In the genomic region with DNA sequence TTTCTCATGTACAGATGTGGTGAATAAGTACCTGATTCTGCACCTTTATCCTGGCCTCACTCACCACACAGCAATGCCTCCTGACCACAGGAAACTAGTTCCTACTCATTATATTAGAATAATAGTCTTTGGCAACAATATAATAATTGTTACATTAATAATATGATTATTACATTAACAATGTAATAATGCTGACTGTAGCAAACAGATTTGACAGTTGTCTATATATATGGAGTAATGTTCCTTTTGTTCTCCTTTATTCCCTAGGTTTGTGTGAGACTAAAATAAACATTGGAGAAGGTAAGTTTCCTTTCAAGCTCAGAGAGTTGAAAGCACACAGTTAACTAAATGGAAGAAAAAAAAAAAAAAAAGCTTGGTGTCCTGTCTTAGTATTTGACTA, we compare ENCODE assay signal across 27 cellular contexts. TPM values are rescaled to one million over a fixed set of nuclear protein-coding genes. Genes with fewer than 3 reads are reported as not detected.
DNase-seq lines count a peak whose midpoint lies in the region; ATAC-seq, FAIRE-seq and TF ChIP-seq lines count a peak whose summit lies in the region.
"Had no signal": no experiment of that assay in that cellular context is flagged by ENCODE, and none has a peak within 500 bp of the region (broad histone marks: within the 10 kb centered on the region; RNA-seq: fewer than 3 reads in every experiment).

No MANE protein-coding gene starts in this region.

- H2BK5ac ChIP-seq in neuronal stem cell (ENCODE audit: low read length): no peak overlapping the region

- H3K79me1 ChIP-seq in neuronal stem cell (ENCODE audit: low read depth, low read length): no peaks in the 10 kb centered on the region

- no peaks in the 10 kb centered on the region for H3K9me3 ChIP-seq in HepG2 (ENCODE audit: low read length)
- H3K9me3 ChIP-seq in right lobe of liver: no peaks in the 10 kb centered on the region
- H3K9me3 ChIP-seq in GM12878 (replicated peaks; ENCODE audit: control insufficient read depth, insufficient read depth, low read length): no peaks in the 10 kb centered on the region
- no peaks in the 10 kb centered on the region for H3K9me3 ChIP-seq in neuronal stem cell (replicated peaks in 1 of 2; ENCODE audit: control insufficient read depth in 2 of 2, insufficient read depth in 1 of 2, low read depth in 1 of 2, low read length in 2 of 2)
- H3K9me3 ChIP-seq: BE2C; BLaER1 treated with 17β-estradiol and CSF1 and Interleukin-3, amounts not matched to agents 10 nM and 100 nM had no signal

- no peak overlapping the region for H2AFZ ChIP-seq in HepG2 (ENCODE audit: low read length)
- H2AFZ ChIP-seq in GM12878 (ENCODE audit: control insufficient read depth, low read depth, low read length): no peak overlapping the region
- no peak overlapping the region for H2AFZ ChIP-seq in neuronal stem cell (ENCODE audit: low read length)
- H2AFZ ChIP-seq: GM23248 had no signal

- H3K27me3 ChIP-seq in HepG2 (ENCODE audit: control insufficient read depth in 1 of 2, insufficient read depth in 2 of 2, low read length in 2 of 2) (no peaks in the 10 kb centered on the region), right lobe of liver (no peaks in the 10 kb centered on the region), GM12878 (replicated peaks in 1 of 2; ENCODE audit: control insufficient read depth in 2 of 2, insufficient read depth in 2 of 2, low read length in 1 of 2) (no peaks in the 10 kb centered on the region), foreskin keratinocyte (no peaks in the 10 kb centered on the region), neuronal stem cell (ENCODE audit: control insufficient read depth in 3 of 3, insufficient read depth in 3 of 3, low read depth in 1 of 3, low read length in 3 of 3) (no peaks in the 10 kb centered on the region)
- H3K27me3 ChIP-seq: BE2C; BLaER1 treated with 17β-estradiol and CSF1 and Interleukin-3, amounts not matched to agents 10 nM and 100 nM had no signal

- H3K27ac ChIP-seq in HepG2 (ENCODE audit: extremely low read length, insufficient read depth, low read length) (no peak overlapping the region), right lobe of liver (no peak overlapping the region), GM12878 (ENCODE audit: control insufficient read depth, insufficient read depth) (no peak overlapping the region), foreskin keratinocyte (no peak overlapping the region), neuronal stem cell (replicated peaks; ENCODE audit: low read length) (no peak overlapping the region)
- H3K27ac ChIP-seq: 22Rv1; BLaER1 treated with 17β-estradiol and CSF1 and Interleukin-3, amounts not matched to agents 10 nM and 100 nM; GM23248 had no signal

- no peak overlapping the region for H4K91ac ChIP-seq in neuronal stem cell (ENCODE audit: low read depth, low read length, poor library complexity)

- in situ Hi-C loops in HepG2 (cut with HindIII; ENCODE audit: extremely low pct_ligation_motif_present, low pct_unique_long_range_greater_than_20kb): no loop called here
- in situ Hi-C loops in GM12878 (cut with MboI): no loop called here

- H3K4me1 ChIP-seq in HepG2 (ENCODE audit: insufficient read depth, low read length) (no peaks in the 10 kb centered on the region), right lobe of liver (no peaks in the 10 kb centered on the region), GM12878 (ENCODE audit: control insufficient read depth, insufficient read depth, low read length) (no peaks in the 10 kb centered on the region), foreskin keratinocyte (no peaks in the 10 kb centered on the region), neuronal stem cell (ENCODE audit: control insufficient read depth in 2 of 2, insufficient read depth in 1 of 2, low read depth in 1 of 2, low read length in 2 of 2) (peaks cover 0 to 1% of the 10 kb centered on the region in 2 donors)
- H3K4me1 ChIP-seq: BE2C; BLaER1 treated with 17β-estradiol and CSF1 and Interleukin-3, amounts not matched to agents 10 nM and 100 nM had no signal

- TF ChIP-seq CTCF in HepG2 (CRISPR knock-in tag; IDR thresholded peaks at IDR 0.05) (no peak), right lobe of liver (IDR thresholded peaks at IDR 0.05) (no peak), GM12878 (IDR thresholded peaks at IDR 0.05 in 2 of 3, conservative IDR thresholded peaks at IDR 0.05 in 1 of 3; ENCODE audit: control insufficient read depth in 2 of 3, extremely low read depth in 1 of 3, insufficient read depth in 1 of 3, low read depth in 3 of 3, low read length in 3 of 3) (no peak), foreskin keratinocyte (conservative IDR thresholded peaks at IDR 0.05) (no peak)

- BruUV-seq in HepG2 (replicated peaks; lab: Mats Ljungman, UMichigan) (no TSS peak), GM12878 (replicated peaks; lab: Mats Ljungman, UMichigan) (no TSS peak)

- no peak for TF ChIP-seq EP300 in HepG2 (IDR thresholded peaks at IDR 0.05; ENCODE audit: low read depth in 2 of 2, low read length in 2 of 2)
- no peak for TF ChIP-seq EP300 in HepG2 (CRISPR knock-in tag; IDR thresholded peaks at IDR 0.05; ENCODE audit: borderline replicate concordance)
- no peak for TF ChIP-seq EP300 in GM12878 (IDR thresholded peaks at IDR 0.05; ENCODE audit: borderline replicate concordance in 1 of 2, control insufficient read depth in 1 of 2, low read depth in 2 of 2, low read length in 2 of 2)

- CTCF ChIA-PET in HepG2 (lab: Yijun Ruan, JAX; ENCODE audit: low intra/inter-chr PET ratio, low total read pairs): no interaction called here
- CTCF ChIA-PET in GM12878 (lab: Yijun Ruan, JAX): no interaction called here

- intact Hi-C loops in HepG2 (cut with micrococcal nuclease; ENCODE audit: unreplicated experiment) (no loop called here), right lobe of liver (cut with DNase I) (no loop called here), GM12878 (cut with micrococcal nuclease; ENCODE audit: unreplicated experiment) (no loop called here)

- H4K8ac ChIP-seq in neuronal stem cell (ENCODE audit: low read depth, low read length): no peak overlapping the region

- no peak for TF ChIP-seq RAD21 in HepG2 (CRISPR knock-in tag; IDR thresholded peaks at IDR 0.05)
- no peak for TF ChIP-seq RAD21 in GM12878 (IDR thresholded peaks at IDR 0.05; ENCODE audit: insufficient read depth, low read depth, low read length)

- H3K36me3 ChIP-seq in HepG2 (replicated peaks in 1 of 2; ENCODE audit: control insufficient read depth in 1 of 2, insufficient read depth in 2 of 2, low read length in 2 of 2) (no peaks in the 10 kb centered on the region), right lobe of liver (no peaks in the 10 kb centered on the region), GM12878 (ENCODE audit: control insufficient read depth in 2 of 2, insufficient read depth in 2 of 2, low read length in 1 of 2) (no peaks in the 10 kb centered on the region), neuronal stem cell (replicated peaks in 1 of 2; ENCODE audit: control insufficient read depth in 2 of 2, insufficient read depth in 2 of 2, low read length in 2 of 2) (no peaks in the 10 kb centered on the region)
- H3K36me3 ChIP-seq: BE2C; BLaER1 treated with 17β-estradiol and CSF1 and Interleukin-3, amounts not matched to agents 10 nM and 100 nM had no signal

- H3K14ac ChIP-seq in neuronal stem cell (ENCODE audit: low read length): no peak overlapping the region

- no peaks in the 10 kb centered on the region for H3K79me2 ChIP-seq in HepG2 (ENCODE audit: insufficient read depth, low read length)
- no peaks in the 10 kb centered on the region for H3K79me2 ChIP-seq in GM12878 (ENCODE audit: control insufficient read depth, insufficient read depth, low read length)

- RAD21 ChIA-PET in GM12878 (lab: Charles Lee; ENCODE audit: unreplicated experiment): no interaction called here

- H2BK12ac ChIP-seq in neuronal stem cell (ENCODE audit: low read length): no peak overlapping the region

- no peak for FAIRE-seq in HepG2 (lab: Jason Lieb, UNC)
- FAIRE-seq in GM12878 (lab: Jason Lieb, UNC): no peak
- FAIRE-seq: A204.1, D721Med, GM12891, GM18507, H1 had no signal

- POLR2A ChIA-PET in HepG2 (lab: Yijun Ruan, JAX): no interaction called here
- POLR2A ChIA-PET in GM12878 (lab: Charles Lee): no interaction called here

- H3K9ac ChIP-seq in HepG2 (ENCODE audit: insufficient read depth, low read depth, low read length) (no peak overlapping the region), GM12878 (ENCODE audit: control insufficient read depth, insufficient read depth, low read length) (no peak overlapping the region), neuronal stem cell (ENCODE audit: low read depth, low read length, poor library complexity) (no peak overlapping the region)
- H3K9ac ChIP-seq: BLaER1 treated with 17β-estradiol and CSF1 and Interleukin-3, amounts not matched to agents 10 nM and 100 nM; GM23248 had no signal

- H4K20me1 ChIP-seq in HepG2 (ENCODE audit: insufficient read depth, low read length): no peaks in the 10 kb centered on the region
- no peaks in the 10 kb centered on the region for H4K20me1 ChIP-seq in GM12878 (ENCODE audit: control insufficient read depth, insufficient read depth)
- H4K20me1 ChIP-seq: BLaER1 treated with 17β-estradiol and CSF1 and Interleukin-3, amounts not matched to agents 10 nM and 100 nM had no signal

- no peak overlapping the region for H3K23ac ChIP-seq in neuronal stem cell (ENCODE audit: low read depth, low read length, poor library complexity)

- H3K18ac ChIP-seq in neuronal stem cell (ENCODE audit: low read length): no peak overlapping the region

- no peak overlapping the region for H3K4ac ChIP-seq in neuronal stem cell (ENCODE audit: low read length)

- no peak overlapping the region for H2AK5ac ChIP-seq in neuronal stem cell (ENCODE audit: low read depth, low read length)

- ATAC-seq in HepG2: no peak
- no peak for ATAC-seq in right lobe of liver
- peak; percentile 21; the same call in 1 of the 3 replicates for ATAC-seq in GM12878
- peak; percentile 44 for ATAC-seq in foreskin keratinocyte
- ATAC-seq in HG02610 (IDR thresholded peaks at IDR 0.05; ENCODE audit: unreplicated experiment): no peak

- no peak for DNase-seq in HepG2 (ENCODE audit: low spot score)
- no peak for DNase-seq in right lobe of liver
- no peak for DNase-seq in GM12878 (ENCODE audit: low read depth, low spot score)
- peak in 1 of 2 donors; percentile 23 for DNase-seq in foreskin keratinocyte
- no peak for DNase-seq in NCI-H1436 (lab: John Stamatoyannopoulos, UW)
- no peak for DNase-seq in neuronal stem cell (ENCODE audit: low spot score)
- DNase-seq: ACHN; AML-193; BE2C; CD4-positive, alpha-beta T cell; CD8-positive, alpha-beta memory T cell; DMS 273 treated with DMSO at 0.1 percent for 48 hours; DMS79; EL; GDM1; GM23248; H7; HCEC 1CT had no signal

- H3K4me3 ChIP-seq in HepG2 (replicated peaks in 1 of 3; ENCODE audit: insufficient read depth in 1 of 3, low read depth in 2 of 3, low read length in 3 of 3) (no peak overlapping the region), right lobe of liver (no peak overlapping the region), GM12878 (no peak overlapping the region), neuronal stem cell (ENCODE audit: low read length in 2 of 2) (no peak overlapping the region)
- H3K4me3 ChIP-seq: BLaER1 treated with 17β-estradiol and CSF1 and Interleukin-3, amounts not matched to agents 10 nM and 100 nM; GM23248 had no signal

- SMC1A ChIA-PET in GM12878 (lab: Charles Lee; ENCODE audit: uncharacterized antibody, unreplicated experiment): interaction anchor here (0.6 to 1.1 kb wide), 2 partner anchors 31 to 37 kb away, joined by 3 to 4 read pairs; no protein-coding TSS in a partner anchor

- TF ChIP-seq POLR2A in HepG2 (IDR thresholded peaks at IDR 0.05; ENCODE audit: insufficient read depth in 1 of 2, low read depth in 2 of 2, low read length in 2 of 2) (no peak), right lobe of liver (IDR thresholded peaks at IDR 0.05) (no peak), GM12878 (IDR thresholded peaks at IDR 0.05; ENCODE audit: low read depth, low read length) (no peak)

- H3K4me2 ChIP-seq in HepG2 (ENCODE audit: low read depth, low read length) (no peak overlapping the region), GM12878 (ENCODE audit: control insufficient read depth, insufficient read depth) (no peak overlapping the region), neuronal stem cell (ENCODE audit: insufficient read depth, low read length, poor library complexity, severe bottlenecking) (no peak overlapping the region)
- H3K4me2 ChIP-seq: BLaER1 treated with 17β-estradiol and CSF1 and Interleukin-3, amounts not matched to agents 10 nM and 100 nM had no signal

- H2BK120ac ChIP-seq in neuronal stem cell (ENCODE audit: low read depth, low read length): no peak overlapping the region

- no peak overlapping the region for H2BK15ac ChIP-seq in neuronal stem cell (ENCODE audit: low read length)

RNA-seq across cellular contexts. Expression of gene NAA11, which starts 40.6 kb away (rescaled TPM):
- total RNA-seq in HepG2 (2016; rRNA removed; fragmentation: Illumina TruSeq; extraction: Trizol) (not detected in 2 replicates), right lobe of liver (not detected), GM12878 (2014; rRNA removed) (0.22 TPM in 1 of 2 replicates, not detected in the other), GM12878 (2014; rRNA removed; fragmentation: Illumina TruSeq; extraction: Trizol) (not detected in 2 replicates), GM12878 (2021) (not detected in 2 replicates), foreskin keratinocyte (not detected in 2 replicates)
- total RNA-seq in HepG2 (2016; cell fraction: cytosol; rRNA removed; fragmentation: Illumina TruSeq; extraction: Trizol; ENCODE audit: low read depth): not detected in 2 replicates
- total RNA-seq in HepG2 (2016; cell fraction: insoluble cytoplasmic fraction; rRNA removed; fragmentation: Illumina TruSeq; extraction: Trizol): not detected in 2 replicates
- total RNA-seq in HepG2 (2016; cell fraction: membrane; rRNA removed; fragmentation: Illumina TruSeq; extraction: Trizol): not detected in 2 replicates
- not detected in 2 replicates for total RNA-seq in HepG2 (2016; cell fraction: nucleus; rRNA removed; fragmentation: Illumina TruSeq; extraction: Trizol)
- polyA plus RNA-seq in HepG2 (2011; rRNA removed) (not detected in 2 replicates), GM12878 (2011; rRNA removed) (0.12 and 0.22 TPM in 2 replicates), GM12878 (2014; fragmentation: Illumina TruSeq; extraction: Trizol) (0.16 TPM in 1 of 2 replicates, not detected in the other), GM12878 (2014; fragmentation: Nextera tagmentation; extraction: Ambion mirVana) (not detected), GM12878 (2014; rRNA removed) (0.10 TPM in 1 of 2 replicates, not detected in the other), GM12878 (2016; fragmentation: Nextera tagmentation; extraction: Ambion mirVana) (not detected), foreskin keratinocyte (not detected in 2 replicates)
- not detected in 2 replicates for polyA plus RNA-seq in HepG2 (2011; cell fraction: cytosol; rRNA removed)
- not detected in 2 replicates for polyA plus RNA-seq in HepG2 (2011; cell fraction: nucleus; rRNA removed)
- polyA plus RNA-seq in HepG2 (2012): not detected in 2 replicates
- not detected in 2 replicates for polyA plus RNA-seq in HepG2 (2016; cell fraction: cytosol; fragmentation: Illumina TruSeq; extraction: Trizol; ENCODE audit: low read depth)
- not detected in 2 replicates for polyA plus RNA-seq in HepG2 (2016; cell fraction: insoluble cytoplasmic fraction; fragmentation: Illumina TruSeq; extraction: Trizol; ENCODE audit: low read depth)
- not detected in 2 replicates for polyA plus RNA-seq in HepG2 (2016; cell fraction: membrane; fragmentation: Illumina TruSeq; extraction: Trizol; ENCODE audit: low read depth)
- polyA plus RNA-seq in HepG2 (2016; cell fraction: nucleus; fragmentation: Illumina TruSeq; extraction: Trizol; ENCODE audit: insufficient read depth, low read depth): not detected in 2 replicates
- polyA minus RNA-seq in HepG2 (2011; rRNA and poly(A)+ RNA removed; ENCODE audit: low replicate concordance): 0.06 and 0.16 TPM in 2 replicates
- polyA minus RNA-seq in HepG2 (2011; cell fraction: cytosol; rRNA and poly(A)+ RNA removed): not detected in 2 replicates
- not detected in 2 replicates for polyA minus RNA-seq in HepG2 (2011; cell fraction: nucleus; rRNA and poly(A)+ RNA removed)
- total RNA-seq in GM12878 (2013; cell fraction: nucleolus; rRNA removed): not detected in 2 replicates
- polyA plus RNA-seq in GM12878 (2011; ENCODE audit: low read depth): not detected
- polyA plus RNA-seq in GM12878 (2011; cell fraction: cytosol; rRNA removed): not detected in 2 replicates
- not detected in 2 replicates for polyA plus RNA-seq in GM12878 (2011; cell fraction: nucleus; rRNA removed)
- polyA plus RNA-seq in GM12878 (2012): not detected in 2 replicates
- polyA minus RNA-seq in GM12878 (2011; rRNA and poly(A)+ RNA removed): not detected in 2 replicates
- polyA minus RNA-seq in GM12878 (2011; cell fraction: cytosol; rRNA and poly(A)+ RNA removed): not detected in 2 replicates
- not detected in 2 replicates for polyA minus RNA-seq in GM12878 (2011; cell fraction: nucleus; rRNA and poly(A)+ RNA removed)
- polyA plus RNA-seq in neuronal stem cell (2013, experiment 1 of 2): not detected
- not detected for polyA plus RNA-seq in neuronal stem cell (2013, experiment 2 of 2)
- total RNA-seq: CD4-positive, alpha-beta T cell; CD8-positive, alpha-beta memory T cell; GM23248; H1; H7 had no signal
- polyA plus RNA-seq: CD14-positive monocyte; CD8-positive, alpha-beta memory T cell; GM23248; H1 had no signal

RNA-seq across cellular contexts. Expression of gene GK2, which starts 41.6 kb away (rescaled TPM):
- not detected in 2 replicates for total RNA-seq in HepG2 (2016; rRNA removed; fragmentation: Illumina TruSeq; extraction: Trizol)
- total RNA-seq in HepG2 (2016; cell fraction: cytosol; rRNA removed; fragmentation: Illumina TruSeq; extraction: Trizol; ENCODE audit: low read depth): not detected in 2 replicates
- total RNA-seq in HepG2 (2016; cell fraction: insoluble cytoplasmic fraction; rRNA removed; fragmentation: Illumina TruSeq; extraction: Trizol): not detected in 2 replicates
- total RNA-seq in HepG2 (2016; cell fraction: membrane; rRNA removed; fragmentation: Illumina TruSeq; extraction: Trizol): not detected in 2 replicates
- not detected in 2 replicates for total RNA-seq in HepG2 (2016; cell fraction: nucleus; rRNA removed; fragmentation: Illumina TruSeq; extraction: Trizol)
- polyA plus RNA-seq in HepG2 (2011; rRNA removed): not detected in 2 replicates
- polyA plus RNA-seq in HepG2 (2011; cell fraction: cytosol; rRNA removed): not detected in 2 replicates
- polyA plus RNA-seq in HepG2 (2011; cell fraction: nucleus; rRNA removed): not detected in 2 replicates
- polyA plus RNA-seq in HepG2 (2012): not detected in 2 replicates
- not detected in 2 replicates for polyA plus RNA-seq in HepG2 (2016; cell fraction: cytosol; fragmentation: Illumina TruSeq; extraction: Trizol; ENCODE audit: low read depth)
- polyA plus RNA-seq in HepG2 (2016; cell fraction: insoluble cytoplasmic fraction; fragmentation: Illumina TruSeq; extraction: Trizol; ENCODE audit: low read depth): not detected in 2 replicates
- polyA plus RNA-seq in HepG2 (2016; cell fraction: membrane; fragmentation: Illumina TruSeq; extraction: Trizol; ENCODE audit: low read depth): not detected in 2 replicates
- polyA plus RNA-seq in HepG2 (2016; cell fraction: nucleus; fragmentation: Illumina TruSeq; extraction: Trizol; ENCODE audit: insufficient read depth, low read depth): not detected in 2 replicates
- not detected in 2 replicates for polyA minus RNA-seq in HepG2 (2011; rRNA and poly(A)+ RNA removed; ENCODE audit: low replicate concordance)
- not detected in 2 replicates for polyA minus RNA-seq in HepG2 (2011; cell fraction: cytosol; rRNA and poly(A)+ RNA removed)
- not detected in 2 replicates for polyA minus RNA-seq in HepG2 (2011; cell fraction: nucleus; rRNA and poly(A)+ RNA removed)
- total RNA-seq in right lobe of liver: not detected
- total RNA-seq in GM12878 (2013; cell fraction: nucleolus; rRNA removed): not detected in 2 replicates
- not detected in 2 replicates for total RNA-seq in GM12878 (2014; rRNA removed)
- total RNA-seq in GM12878 (2014; rRNA removed; fragmentation: Illumina TruSeq; extraction: Trizol): not detected in 2 replicates
- total RNA-seq in GM12878 (2021): not detected in 2 replicates
- polyA plus RNA-seq in GM12878 (2011; ENCODE audit: low read depth): not detected
- not detected in 2 replicates for polyA plus RNA-seq in GM12878 (2011; rRNA removed)
- polyA plus RNA-seq in GM12878 (2011; cell fraction: cytosol; rRNA removed): not detected in 2 replicates
- polyA plus RNA-seq in GM12878 (2011; cell fraction: nucleus; rRNA removed): not detected in 2 replicates
- polyA plus RNA-seq in GM12878 (2012): not detected in 2 replicates
- polyA plus RNA-seq in GM12878 (2014; fragmentation: Illumina TruSeq; extraction: Trizol): not detected in 2 replicates
- polyA plus RNA-seq in GM12878 (2014; fragmentation: Nextera tagmentation; extraction: Ambion mirVana): not detected
- not detected in 2 replicates for polyA plus RNA-seq in GM12878 (2014; rRNA removed)
- not detected for polyA plus RNA-seq in GM12878 (2016; fragmentation: Nextera tagmentation; extraction: Ambion mirVana)
- not detected in 2 replicates for polyA minus RNA-seq in GM12878 (2011; rRNA and poly(A)+ RNA removed)
- polyA minus RNA-seq in GM12878 (2011; cell fraction: cytosol; rRNA and poly(A)+ RNA removed): not detected in 2 replicates
- polyA minus RNA-seq in GM12878 (2011; cell fraction: nucleus; rRNA and poly(A)+ RNA removed): not detected in 2 replicates
- not detected in 2 replicates for total RNA-seq in foreskin keratinocyte
- not detected in 2 replicates for polyA plus RNA-seq in foreskin keratinocyte
- polyA plus RNA-seq in neuronal stem cell (2013, experiment 1 of 2): not detected
- polyA plus RNA-seq in neuronal stem cell (2013, experiment 2 of 2): not detected
- total RNA-seq: CD4-positive, alpha-beta T cell; CD8-positive, alpha-beta memory T cell; GM23248; H1; H7 had no signal
- polyA plus RNA-seq: CD14-positive monocyte; CD8-positive, alpha-beta memory T cell; GM23248; H1 had no signal

Comparison
In these comparisons a context has a peak if more than half of its experiments do, and no peak if none do; other contexts are left out.
1. ATAC-seq: peak in GM12878 (single experiment) and foreskin keratinocyte (single experiment); none in HepG2 (single experiment), right lobe of liver (0 of 4) and HG02610 (single experiment).